ENCODE assay signal across 10 cellular contexts in the genomic region with DNA sequence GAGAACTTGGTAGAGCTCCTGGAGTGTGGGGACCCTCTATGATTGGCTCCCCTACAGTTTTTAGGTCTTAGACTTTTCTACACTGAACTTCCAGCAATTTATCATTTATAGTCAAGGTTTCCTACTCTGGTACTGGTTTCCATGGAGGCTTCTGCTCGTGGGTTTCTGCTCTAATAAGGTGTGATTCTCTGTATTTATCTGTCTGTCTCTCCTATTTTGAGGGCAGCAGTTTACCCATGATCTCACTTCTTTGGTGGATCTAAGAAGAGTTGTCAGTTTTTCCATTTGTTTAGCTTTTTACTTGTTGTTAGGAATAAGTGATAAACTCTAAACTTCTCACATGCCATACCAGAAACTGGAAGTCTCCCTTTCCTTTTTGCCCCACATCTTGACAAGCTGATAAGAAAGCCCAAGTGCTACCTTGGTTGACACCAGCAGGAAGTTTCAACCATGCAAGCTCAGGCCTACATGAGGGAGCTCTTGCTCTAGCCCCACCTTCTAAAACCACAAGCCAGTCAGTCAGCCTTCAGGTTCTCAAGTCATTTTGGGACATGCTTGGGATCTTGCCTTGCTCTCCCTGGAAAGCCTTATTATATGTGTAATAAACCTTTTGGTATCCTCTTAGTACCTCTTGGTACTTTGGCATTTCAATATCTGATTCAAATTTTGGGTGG. TPM values are rescaled to one million over a fixed set of nuclear protein-coding genes. Genes with fewer than 3 reads are reported as not detected.
DNase-seq lines count a peak whose midpoint lies in the region; ATAC-seq, FAIRE-seq and TF ChIP-seq lines count a peak whose summit lies in the region.
"Had no signal": no experiment of that assay in that cellular context is flagged by ENCODE, and none has a peak within 500 bp of the region (broad histone marks: within the 10 kb centered on the region; RNA-seq: fewer than 3 reads in every experiment).

No MANE protein-coding gene starts in this region.

- H3K9me3 ChIP-seq in testis: no peaks in the 10 kb centered on the region

- no peaks in the 10 kb centered on the region for H3K27me3 ChIP-seq in testis

- H3K4me1 Mint-ChIP-seq in activated naive CD8-positive, alpha-beta T cell treated with anti-CD3 and anti-CD28 coated beads for 36 hours: peaks cover 46% of the 10 kb centered on the region

- peak overlapping the region; percentile 89 for H3K27ac Mint-ChIP-seq in activated naive CD8-positive, alpha-beta T cell treated with anti-CD3 and anti-CD28 coated beads for 36 hours

- intact Hi-C loops in testis (cut with DNase I; ENCODE audit: low total_unique reads): no loop called here

- H3K4me1 ChIP-seq in testis: no peaks in the 10 kb centered on the region

- H3K36me3 ChIP-seq in testis (ENCODE audit: low read depth, missing control alignments): no peaks in the 10 kb centered on the region

- WGBS in testis, 2 donors: 39 to 71% methylated on average over 1 of the region's 1 CpG

- TF ChIP-seq POLR2A in GM12891 (IDR thresholded peaks at IDR 0.05; ENCODE audit: low read depth, low read length): no peak
- no peak for TF ChIP-seq POLR2A in testis (IDR thresholded peaks at IDR 0.05)

- H3K27me3 Mint-ChIP-seq in activated naive CD8-positive, alpha-beta T cell treated with anti-CD3 and anti-CD28 coated beads for 36 hours: no peaks in the 10 kb centered on the region

- no peak for TF ChIP-seq CTCF in testis (IDR thresholded peaks at IDR 0.05)

- H3K36me3 Mint-ChIP-seq in activated naive CD8-positive, alpha-beta T cell treated with anti-CD3 and anti-CD28 coated beads for 36 hours: peaks cover 60% of the 10 kb centered on the region

- H3K4me3 ChIP-seq in testis: no peak overlapping the region

- peak; percentile 63 for ATAC-seq in GM19395 (IDR thresholded peaks at IDR 0.05; ENCODE audit: unreplicated experiment)
- peak; percentile 69 for ATAC-seq in HG03460 (IDR thresholded peaks at IDR 0.05; ENCODE audit: unreplicated experiment)

- DNase-seq in GM12891 (ENCODE audit: insufficient read length, low spot score) (no peak), KG1 (lab: John Stamatoyannopoulos, UW) (no peak), cortex of kidney (lab: John Stamatoyannopoulos, UW) (no peak), testis (no peak), DMS79 treated with DMSO at 0.1 percent for 48 hours (lab: John Stamatoyannopoulos, UW) (no peak)
- peak; percentile 40 for DNase-seq in activated naive CD8-positive, alpha-beta T cell treated with anti-CD3 and anti-CD28 coated beads for 36 hours
- DNase-seq: DMS 273 treated with DMSO at 0.1 percent for 48 hours, NCI-H2171 had no signal

- H3K27ac ChIP-seq in testis: peak overlapping the region in 1 of 2 donors; percentile 33

- peak overlapping the region; percentile 16 for H3K4me3 Mint-ChIP-seq in activated naive CD8-positive, alpha-beta T cell treated with anti-CD3 and anti-CD28 coated beads for 36 hours

- FAIRE-seq in GM12891 (lab: Jason Lieb, UNC): peak; percentile 70

- H3K9me3 Mint-ChIP-seq in activated naive CD8-positive, alpha-beta T cell treated with anti-CD3 and anti-CD28 coated beads for 36 hours: no peaks in the 10 kb centered on the region

TF ChIP-seq in GM12891, 5 proteins besides CTCF, POLR2A, EP300 and RAD21:
- TF ChIP-seq TAF1 (IDR thresholded peaks at IDR 0.05; ENCODE audit: low read depth, low read length): no peak
- TF ChIP-seq POU2F2 (IDR thresholded peaks at IDR 0.05; ENCODE audit: low read depth, low read length): no peak
- TF ChIP-seq SPI1 (IDR thresholded peaks at IDR 0.05; ENCODE audit: low read depth, low read length): no peak
- no peak for TF ChIP-seq PAX5 (IDR thresholded peaks at IDR 0.05; ENCODE audit: insufficient read depth, low read length, severe bottlenecking)
- TF ChIP-seq POLR2AphosphoS5 (IDR thresholded peaks at IDR 0.05; ENCODE audit: low read depth, low read length): no peak

RNA-seq across cellular contexts. Expression of gene TIMMDC1, which starts 10.0 kb away (rescaled TPM):
- 36.8 TPM for polyA plus RNA-seq in GM12891 (2012; ENCODE audit: low read depth, missing spikeins)
- 100 to 1,000 TPM; 144 to 150 TPM for total RNA-seq in activated naive CD8-positive, alpha-beta T cell treated with anti-CD3 and anti-CD28 coated beads for 36 hours
- total RNA-seq in testis: 10 to 100 TPM; 70.9 to 81.4 TPM
- polyA plus RNA-seq in testis (ENCODE audit: insufficient read depth, low read depth, low replicate concordance): 109 TPM

RNA-seq across cellular contexts. Expression of gene POGLUT1, which starts 39.5 kb away (rescaled TPM):
- polyA plus RNA-seq in GM12891 (2012; ENCODE audit: low read depth, missing spikeins): 11.5 TPM
- total RNA-seq in activated naive CD8-positive, alpha-beta T cell treated with anti-CD3 and anti-CD28 coated beads for 36 hours: 10 to 100 TPM; 17.3 to 21.3 TPM
- 10 to 100 TPM; 11.4 to 11.6 TPM for total RNA-seq in testis
- polyA plus RNA-seq in testis (ENCODE audit: insufficient read depth, low read depth, low replicate concordance): 8.8 TPM

RNA-seq across cellular contexts. Expression of gene TMEM39A, which starts 44.9 kb away (rescaled TPM):
- 10.5 TPM for polyA plus RNA-seq in GM12891 (2012; ENCODE audit: low read depth, missing spikeins)
- 10 to 100 TPM; 32.5 to 36.4 TPM for total RNA-seq in activated naive CD8-positive, alpha-beta T cell treated with anti-CD3 and anti-CD28 coated beads for 36 hours
- total RNA-seq in testis: 10 to 100 TPM; 39.8 to 46.0 TPM
- polyA plus RNA-seq in testis (ENCODE audit: insufficient read depth, low read depth, low replicate concordance): 33.5 TPM

RNA-seq across cellular contexts. Expression of gene CD80, which starts 51.1 kb away (rescaled TPM):
- polyA plus RNA-seq in GM12891 (2012; ENCODE audit: low read depth, missing spikeins): 38.7 TPM
- total RNA-seq in activated naive CD8-positive, alpha-beta T cell treated with anti-CD3 and anti-CD28 coated beads for 36 hours: 1 to 10 TPM; 4.2 to 4.7 TPM
- total RNA-seq in testis: 1 to 10 TPM in 1 of 2 donors, under 1 TPM in 1; 0.74 to 2.0 TPM
- polyA plus RNA-seq in testis (ENCODE audit: insufficient read depth, low read depth, low replicate concordance): 0.42 TPM
